In the genomic region with DNA sequence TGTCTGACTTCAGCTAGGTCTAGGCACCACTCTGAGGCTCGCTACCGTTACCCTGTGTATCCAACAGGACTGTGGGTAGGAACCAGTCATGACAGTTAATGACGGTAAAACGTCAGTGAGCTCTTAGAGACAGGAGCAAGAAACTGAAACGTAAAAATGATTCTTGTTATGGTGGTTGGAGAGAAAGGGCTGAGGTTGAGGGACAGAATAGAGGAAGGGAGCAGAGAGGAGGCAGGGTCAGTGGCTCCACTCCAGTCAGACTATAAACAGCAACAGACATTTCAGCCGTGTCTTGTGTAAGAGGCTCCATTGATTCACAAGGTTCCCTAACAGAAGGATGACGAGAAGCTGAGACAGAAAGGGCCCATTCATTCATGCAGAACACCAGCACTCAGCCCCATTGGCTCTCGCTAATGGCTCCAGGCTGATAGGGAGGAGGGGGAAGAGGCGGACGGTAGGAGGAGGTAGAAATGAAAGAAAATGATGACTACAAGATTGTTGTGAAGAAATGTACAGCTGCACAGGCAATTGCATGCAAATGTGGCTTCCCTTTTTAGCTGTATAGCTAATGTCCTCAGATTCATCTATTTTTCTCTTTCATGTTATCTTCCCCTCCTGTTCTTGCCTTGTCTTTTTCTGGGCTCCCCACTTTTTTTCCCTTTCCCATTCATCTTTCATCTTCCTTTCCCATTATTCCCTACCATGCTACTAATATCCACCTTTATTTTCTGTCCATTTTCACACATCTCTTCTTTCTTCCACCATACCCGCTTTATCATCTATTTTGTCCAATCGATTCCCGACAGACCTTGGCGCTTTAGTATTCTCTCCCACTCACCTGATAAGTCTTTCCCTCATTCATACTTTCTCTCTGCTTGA, we compare ENCODE assay signal across 8 cellular contexts.
DNase-seq lines count a peak whose midpoint lies in the region; ATAC-seq lines count a peak whose summit lies in the region.

No MANE protein-coding gene starts in this region.

- peak; percentile 51 for DNase-seq in activated CD4-positive, CD25-positive, alpha-beta regulatory T cell treated with anti-CD3 and anti-CD28 coated beads, Interleukin-2, amount 50 U/mL, for 72 hours
- peak; percentile 16 to 92 (median 74) for DNase-seq in head of caudate nucleus
- DNase-seq in substantia nigra (lab: John Stamatoyannopoulos, UW), result peak in 41 of 49 donors; percentile 19 to 85 (median 61)
- DNase-seq in stimulated activated naive CD4-positive, alpha-beta T cell (lab: John Stamatoyannopoulos, UW), result no peak
- no peak for DNase-seq in DMS79 (lab: John Stamatoyannopoulos, UW)

- no peaks in the 10 kb centered on the region for H4K20me1 ChIP-seq in BLaER1

- no peaks in the 10 kb centered on the region for H3K36me3 ChIP-seq in BLaER1

- H3K9me3 ChIP-seq in BLaER1, result no peaks in the 10 kb centered on the region

- intact Hi-C loops in head of caudate nucleus (cut with DNase I), result loop anchor here (10.0 kb wide), 1 partner anchor 48 kb away; no protein-coding TSS in a partner anchor

- H3K4me1 ChIP-seq in BLaER1, result peaks cover 77% of the 10 kb centered on the region

- no peaks in the 10 kb centered on the region for H3K27me3 ChIP-seq in BLaER1

- peak overlapping the region; percentile 85 for H3K4me2 ChIP-seq in BLaER1

- H3K9ac ChIP-seq in BLaER1, result peak overlapping the region; percentile 49; the same call in 1 of the 2 replicates

- ATAC-seq in GM19043 (IDR thresholded peaks at IDR 0.05; ENCODE audit: low read depth, unreplicated experiment) (peak; percentile 48), HG03135 (IDR thresholded peaks at IDR 0.05; ENCODE audit: unreplicated experiment) (peak; percentile 53)

- H3K4me3 ChIP-seq in BLaER1, result peak overlapping the region; percentile 46

- H3K27ac ChIP-seq in BLaER1 (peak overlapping the region; percentile 93), substantia nigra (ENCODE audit: low read depth, low read length, poor library complexity, severe bottlenecking) (peak overlapping the region; percentile 61)

Comparison
In these comparisons a context has a peak if more than half of its experiments do, and no peak if none do; other contexts are left out.
1. DNase-seq: peak in activated CD4-positive, CD25-positive, alpha-beta regulatory T cell treated with anti-CD3 and anti-CD28 coated beads, Interleukin-2, amount 50 U/mL, for 72 hours (single experiment), head of caudate nucleus (42 of 42) and substantia nigra (41 of 49); none in stimulated activated naive CD4-positive, alpha-beta T cell (0 of 6) and DMS79 (single experiment).